Comparison of ENCODE assay signal across 1 cellular context in the genomic region with DNA sequence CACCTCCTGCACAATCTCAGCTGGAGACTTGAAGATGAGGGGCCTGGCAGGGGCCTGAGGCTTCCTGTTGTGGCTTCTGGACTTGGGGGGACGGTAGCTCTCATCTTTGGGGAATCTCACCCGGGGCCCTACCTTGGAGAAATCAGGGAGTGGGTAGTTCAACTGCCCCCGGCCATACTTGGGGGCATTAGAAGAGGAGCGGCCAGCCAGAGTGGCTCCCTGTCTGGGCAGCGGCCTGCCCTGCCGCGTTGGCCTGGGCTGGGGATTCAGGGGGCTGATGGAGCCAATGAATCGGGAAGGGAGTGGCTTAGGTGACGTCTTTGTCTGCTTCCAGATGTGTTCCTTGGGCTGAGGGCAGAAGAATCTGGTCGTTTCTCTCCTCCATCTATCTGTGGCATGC.
TF ChIP-seq lines count a peak whose summit lies in the region.

No MANE protein-coding gene starts in this region.

TF ChIP-seq in endothelial cell of umbilical vein, 7 proteins besides CTCF, POLR2A, EP300 and RAD21:
- TF ChIP-seq MYC (IDR thresholded peaks at IDR 0.05; ENCODE audit: low read depth, low read length): no peak
- no peak for TF ChIP-seq EZH2 (IDR thresholded peaks at IDR 0.05; ENCODE audit: borderline replicate concordance, low read depth, low read length, severe bottlenecking)
- no peak for TF ChIP-seq POLR2AphosphoS5 (IDR thresholded peaks at IDR 0.05; ENCODE audit: insufficient read depth, low read depth, low read length)
- no peak for TF ChIP-seq FOS (IDR thresholded peaks at IDR 0.05; ENCODE audit: borderline replicate concordance, insufficient read depth, low read length)
- TF ChIP-seq JUN (IDR thresholded peaks at IDR 0.05; ENCODE audit: borderline replicate concordance, insufficient read depth, insufficient read length, low read depth): no peak
- TF ChIP-seq, protein P1, sequence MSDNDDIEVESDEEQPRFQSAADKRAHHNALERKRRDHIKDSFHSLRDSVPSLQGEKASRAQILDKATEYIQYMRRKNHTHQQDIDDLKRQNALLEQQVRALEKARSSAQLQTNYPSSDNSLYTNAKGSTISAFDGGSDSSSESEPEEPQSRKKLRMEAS (IDR thresholded peaks at IDR 0.05; ENCODE audit: insufficient read depth, insufficient read length): no peak
- no peak for TF ChIP-seq GATA2 (IDR thresholded peaks at IDR 0.05; ENCODE audit: insufficient read depth, insufficient read length, low read depth, low read length)
